ENCODE assay signal across 1 cellular context in the genomic region with DNA sequence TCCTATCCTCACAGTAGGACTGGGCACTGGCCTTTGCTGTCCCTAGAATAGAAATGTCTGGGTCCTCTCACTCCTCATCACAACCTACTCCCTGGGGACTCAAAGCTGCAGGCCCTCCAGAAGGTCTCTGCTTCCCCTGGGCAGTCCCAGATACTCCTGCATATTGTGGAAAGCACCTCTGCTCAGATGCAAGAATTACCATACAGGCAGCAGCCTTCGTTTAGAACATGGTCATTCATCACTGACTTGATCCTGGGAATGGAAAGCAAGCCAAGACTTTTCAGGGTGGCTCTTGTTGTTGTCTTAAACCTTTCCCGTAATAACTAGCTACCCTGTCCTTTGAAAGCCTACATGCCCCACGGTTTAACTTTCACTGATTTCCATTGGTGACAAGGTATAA.
TF ChIP-seq lines count a peak whose summit lies in the region.

No MANE protein-coding gene starts in this region.

TF ChIP-seq in HCT116, 20 proteins besides CTCF, POLR2A, EP300 and RAD21 (continued from another document):
- TF ChIP-seq FOSL1 (IDR thresholded peaks at IDR 0.05; ENCODE audit: low read depth) = no peak
- TF ChIP-seq CEBPB (IDR thresholded peaks at IDR 0.05; ENCODE audit: low read depth) = no peak
- no peak for TF ChIP-seq ELF1 (IDR thresholded peaks at IDR 0.05; ENCODE audit: borderline replicate concordance, low read depth)
- no peak for TF ChIP-seq EZH2phosphoT487 (IDR thresholded peaks at IDR 0.05; ENCODE audit: borderline replicate concordance)
- TF ChIP-seq SRF (IDR thresholded peaks at IDR 0.05; ENCODE audit: low read depth) = no peak
- TF ChIP-seq ZFX (IDR thresholded peaks at IDR 0.05) = no peak
- TF ChIP-seq, protein P1, sequence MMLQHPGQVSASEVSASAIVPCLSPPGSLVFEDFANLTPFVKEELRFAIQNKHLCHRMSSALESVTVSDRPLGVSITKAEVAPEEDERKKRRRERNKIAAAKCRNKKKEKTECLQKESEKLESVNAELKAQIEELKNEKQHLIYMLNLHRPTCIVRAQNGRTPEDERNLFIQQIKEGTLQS (IDR thresholded peaks at IDR 0.05) = no peak
- TF ChIP-seq EGR1 (IDR thresholded peaks at IDR 0.05; ENCODE audit: low read depth) = no peak
- no peak for TF ChIP-seq EZH2 (IDR thresholded peaks at IDR 0.05)
- TF ChIP-seq, protein P2, sequence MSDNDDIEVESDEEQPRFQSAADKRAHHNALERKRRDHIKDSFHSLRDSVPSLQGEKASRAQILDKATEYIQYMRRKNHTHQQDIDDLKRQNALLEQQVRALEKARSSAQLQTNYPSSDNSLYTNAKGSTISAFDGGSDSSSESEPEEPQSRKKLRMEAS (IDR thresholded peaks at IDR 0.05) = no peak
- TF ChIP-seq SP1 (IDR thresholded peaks at IDR 0.05; ENCODE audit: low read depth) = no peak
TF ChIP-seq in HCT116: peak in this region for 0.
